10 cellular contexts compared by ENCODE assay signal in genomic region chr12:47736877-47737676, GRCh38. TPM values are rescaled to one million over a fixed set of nuclear protein-coding genes. Genes with fewer than 3 reads are reported as not detected.
DNase-seq lines count a peak whose midpoint lies in the region; ATAC-seq and TF ChIP-seq lines count a peak whose summit lies in the region.
"Had no signal": no experiment of that assay in that cellular context is flagged by ENCODE, and none has a peak within 500 bp of the region (broad histone marks: within the 10 kb centered on the region; RNA-seq: fewer than 3 reads in every experiment).

No MANE protein-coding gene starts in this region.

- intact Hi-C loops in activated T-helper 1 cell treated with anti-CD3 and anti-CD28 coated beads, Interleukin-12 subunit alpha, Interleukin-12 subunit beta, Interleukin-2, Interleukin-4 antibody, amounts not matched to agents 30 ng/mL and 10 ng/mL and 1 ng/mL, durations not matched to agents 14 hours and 24 hours and 36 hours (cut with micrococcal nuclease) = no loop called here

- peaks cover 17% of the 10 kb centered on the region for H3K4me1 ChIP-seq in hepatocyte (ENCODE audit: insufficient read depth)

- no peak overlapping the region for H3K4me2 ChIP-seq in hepatocyte

- TF ChIP-seq CTCF in hepatocyte (IDR thresholded peaks at IDR 0.05; ENCODE audit: poor library complexity) = no peak

- no peaks in the 10 kb centered on the region for H3K9me3 Mint-ChIP-seq in activated T-helper 1 cell treated with anti-CD3 and anti-CD28 coated beads, Interleukin-12 subunit alpha, Interleukin-12 subunit beta, Interleukin-2, Interleukin-4 antibody, amounts not matched to agents 30 ng/mL and 10 ng/mL and 1 ng/mL, durations not matched to agents 14 hours and 24 hours and 36 hours
- H3K9me3 Mint-ChIP-seq: activated T-cell treated with anti-CD3 and anti-CD28 coated beads, Interleukin-2, amount 50 U/mL, for 4 hours had no signal

- no peak overlapping the region for H3K27ac Mint-ChIP-seq in activated T-helper 1 cell treated with anti-CD3 and anti-CD28 coated beads, Interleukin-12 subunit alpha, Interleukin-12 subunit beta, Interleukin-2, Interleukin-4 antibody, amounts not matched to agents 30 ng/mL and 10 ng/mL and 1 ng/mL, durations not matched to agents 14 hours and 24 hours and 36 hours

- H3K4me3 ChIP-seq in hepatocyte = no peak overlapping the region

- H3K4me3 Mint-ChIP-seq in activated T-helper 1 cell treated with anti-CD3 and anti-CD28 coated beads, Interleukin-12 subunit alpha, Interleukin-12 subunit beta, Interleukin-2, Interleukin-4 antibody, amounts not matched to agents 30 ng/mL and 10 ng/mL and 1 ng/mL, durations not matched to agents 14 hours and 24 hours and 36 hours = no peak overlapping the region
- H3K4me3 Mint-ChIP-seq: activated T-cell treated with anti-CD3 and anti-CD28 coated beads, Interleukin-2, amount 50 U/mL, for 4 hours had no signal

- in situ Hi-C loops in Caki2 (cut with HindIII; ENCODE audit: low pct_unique_long_range_greater_than_20kb, low sequenced_read_pairs) = no loop called here

- peak; percentile 70 for DNase-seq in Caki2 (ENCODE audit: low read depth)
- DNase-seq in astrocyte of the hippocampus (ENCODE audit: low read depth, low spot score) = peak; percentile 62
- DNase-seq in hepatocyte (ENCODE audit: low spot score) = peak; percentile 44
- DNase-seq in putamen (ENCODE audit: low spot score) = peak; percentile 85
- DNase-seq in activated T-helper 1 cell treated with anti-CD3 and anti-CD28 coated beads, Interleukin-12 subunit alpha, Interleukin-12 subunit beta, Interleukin-2, Interleukin-4 antibody, amounts not matched to agents 30 ng/mL and 10 ng/mL and 1 ng/mL, durations not matched to agents 14 hours and 24 hours and 36 hours (ENCODE audit: low spot score) = no peak
- DNase-seq in NOMO-1 treated with DMSO at 0.1 percent for 48 hours (lab: John Stamatoyannopoulos, UW; ENCODE audit: unreplicated experiment) = no peak
- DNase-seq: activated T-cell treated with anti-CD3 and anti-CD28 coated beads, Interleukin-2, amount 50 U/mL, for 4 hours had no signal

- no peaks in the 10 kb centered on the region for H3K36me3 ChIP-seq in hepatocyte (replicated peaks; ENCODE audit: insufficient read depth, low read depth)

- ATAC-seq in GM19023 (IDR thresholded peaks at IDR 0.05; ENCODE audit: unreplicated experiment) = no peak
- ATAC-seq in GM21447 (IDR thresholded peaks at IDR 0.05; ENCODE audit: unreplicated experiment) = no peak
- ATAC-seq: activated T-cell treated with anti-CD3 and anti-CD28 coated beads, Interleukin-2, amount 50 U/mL, for 4 hours had no signal

- no peaks in the 10 kb centered on the region for H3K9me2 ChIP-seq in hepatocyte (replicated peaks; ENCODE audit: insufficient read depth)

- H2AFZ ChIP-seq in hepatocyte = no peak overlapping the region

- H3K4me1 Mint-ChIP-seq in activated T-helper 1 cell treated with anti-CD3 and anti-CD28 coated beads, Interleukin-12 subunit alpha, Interleukin-12 subunit beta, Interleukin-2, Interleukin-4 antibody, amounts not matched to agents 30 ng/mL and 10 ng/mL and 1 ng/mL, durations not matched to agents 14 hours and 24 hours and 36 hours (ENCODE audit: low read depth) = peaks cover 6% of the 10 kb centered on the region

- 72% methylated on average over 19 of the region's 19 CpGs for WGBS in hepatocyte (ENCODE audit: low lambda C conversion rate, missing lambda C conversion rate)

- no peaks in the 10 kb centered on the region for H3K9me3 ChIP-seq in hepatocyte (ENCODE audit: low read depth)

- peaks cover 2% of the 10 kb centered on the region for H3K27me3 Mint-ChIP-seq in activated T-helper 1 cell treated with anti-CD3 and anti-CD28 coated beads, Interleukin-12 subunit alpha, Interleukin-12 subunit beta, Interleukin-2, Interleukin-4 antibody, amounts not matched to agents 30 ng/mL and 10 ng/mL and 1 ng/mL, durations not matched to agents 14 hours and 24 hours and 36 hours (ENCODE audit: insufficient read depth)

- no peaks in the 10 kb centered on the region for H3K27me3 ChIP-seq in hepatocyte

- no peaks in the 10 kb centered on the region for H3K36me3 Mint-ChIP-seq in activated T-helper 1 cell treated with anti-CD3 and anti-CD28 coated beads, Interleukin-12 subunit alpha, Interleukin-12 subunit beta, Interleukin-2, Interleukin-4 antibody, amounts not matched to agents 30 ng/mL and 10 ng/mL and 1 ng/mL, durations not matched to agents 14 hours and 24 hours and 36 hours (ENCODE audit: low read depth)

- no peaks in the 10 kb centered on the region for H3K79me2 ChIP-seq in hepatocyte

- peak overlapping the region; percentile 55 for H3K27ac ChIP-seq in hepatocyte

- no peaks in the 10 kb centered on the region for H4K20me1 ChIP-seq in hepatocyte (ENCODE audit: insufficient read depth, poor library complexity, severe bottlenecking)

RNA-seq across cellular contexts. Expression of gene ENDOU, which starts 11.8 kb away (rescaled TPM):
- not detected in 2 replicates for total RNA-seq in Caki2 (2014; rRNA removed; shearing (Covaris generic); ENCODE audit: low replicate concordance)
- total RNA-seq in hepatocyte = 0.30 and 1.8 TPM in 2 replicates
- polyA plus RNA-seq in hepatocyte = 1.0 TPM in 1 of 2 replicates, not detected in the other
- total RNA-seq in activated T-helper 1 cell treated with anti-CD3 and anti-CD28 coated beads, Interleukin-12 subunit alpha, Interleukin-12 subunit beta, Interleukin-2, Interleukin-4 antibody, amounts not matched to agents 30 ng/mL and 10 ng/mL and 1 ng/mL, durations not matched to agents 14 hours and 24 hours and 36 hours = not detected in 2 replicates
- total RNA-seq: lung microvascular endothelial cell had no signal

RNA-seq across cellular contexts. Expression of gene RAPGEF3, which starts 21.6 kb away (rescaled TPM):
- 106 and 112 TPM in 2 replicates for total RNA-seq in Caki2 (2014; rRNA removed; shearing (Covaris generic); ENCODE audit: low replicate concordance)
- total RNA-seq in hepatocyte = 1.0 and 2.6 TPM in 2 replicates
- polyA plus RNA-seq in hepatocyte = 1.6 and 2.1 TPM in 2 replicates
- total RNA-seq in activated T-helper 1 cell treated with anti-CD3 and anti-CD28 coated beads, Interleukin-12 subunit alpha, Interleukin-12 subunit beta, Interleukin-2, Interleukin-4 antibody, amounts not matched to agents 30 ng/mL and 10 ng/mL and 1 ng/mL, durations not matched to agents 14 hours and 24 hours and 36 hours = 4.7 and 6.5 TPM in 2 replicates

RNA-seq across cellular contexts. Expression of gene RPAP3, which starts 31.2 kb away (rescaled TPM):
- 10.7 and 18.9 TPM in 2 replicates for total RNA-seq in Caki2 (2014; rRNA removed; shearing (Covaris generic); ENCODE audit: low replicate concordance)
- total RNA-seq in hepatocyte = 21.7 and 28.1 TPM in 2 replicates
- 23.4 and 31.6 TPM in 2 replicates for polyA plus RNA-seq in hepatocyte
- total RNA-seq in activated T-helper 1 cell treated with anti-CD3 and anti-CD28 coated beads, Interleukin-12 subunit alpha, Interleukin-12 subunit beta, Interleukin-2, Interleukin-4 antibody, amounts not matched to agents 30 ng/mL and 10 ng/mL and 1 ng/mL, durations not matched to agents 14 hours and 24 hours and 36 hours = 61.2 and 64.9 TPM in 2 replicates

RNA-seq across cellular contexts. Expression of gene SLC48A1, which starts 36.0 kb away (rescaled TPM):
- total RNA-seq in Caki2 (2014; rRNA removed; shearing (Covaris generic); ENCODE audit: low replicate concordance) = 151 and 222 TPM in 2 replicates
- 11.2 and 13.0 TPM in 2 replicates for total RNA-seq in hepatocyte
- polyA plus RNA-seq in hepatocyte = 20.2 and 22.6 TPM in 2 replicates
- 12.7 TPM in 2 replicates for total RNA-seq in activated T-helper 1 cell treated with anti-CD3 and anti-CD28 coated beads, Interleukin-12 subunit alpha, Interleukin-12 subunit beta, Interleukin-2, Interleukin-4 antibody, amounts not matched to agents 30 ng/mL and 10 ng/mL and 1 ng/mL, durations not matched to agents 14 hours and 24 hours and 36 hours

Comparison
In these comparisons a context has a peak if more than half of its experiments do, and no peak if none do; other contexts are left out.
1. DNase-seq: peak in Caki2 (single experiment), astrocyte of the hippocampus (single experiment), hepatocyte (single experiment) and putamen (single experiment); none in activated T-helper 1 cell treated with anti-CD3 and anti-CD28 coated beads, Interleukin-12 subunit alpha, Interleukin-12 subunit beta, Interleukin-2, Interleukin-4 antibody, amounts not matched to agents 30 ng/mL and 10 ng/mL and 1 ng/mL, durations not matched to agents 14 hours and 24 hours and 36 hours (single experiment) and NOMO-1 treated with DMSO at 0.1 percent for 48 hours (single experiment).
2. RNA of gene RAPGEF3, which starts 21.6 kb away (total RNA-seq): 106 to 112 TPM in Caki2; 4.7 to 6.5 TPM in activated T-helper 1 cell treated with anti-CD3 and anti-CD28 coated beads, Interleukin-12 subunit alpha, Interleukin-12 subunit beta, Interleukin-2, Interleukin-4 antibody, amounts not matched to agents 30 ng/mL and 10 ng/mL and 1 ng/mL, durations not matched to agents 14 hours and 24 hours and 36 hours and 1.0 to 2.6 TPM in hepatocyte; every median in the first group is over 10 times any median in the second.